14 cellular contexts compared by ENCODE assay signal in genomic region chr2:47299555-47299954, GRCh38.
DNase-seq lines count a peak whose midpoint lies in the region; ATAC-seq and TF ChIP-seq lines count a peak whose summit lies in the region.
"Had no signal": no experiment of that assay in that cellular context is flagged by ENCODE, and none has a peak within 500 bp of the region (broad histone marks: within the 10 kb centered on the region; RNA-seq: fewer than 3 reads in every experiment).

No MANE protein-coding gene starts in this region.

- no TSS peak for BruUV-seq in OCI-LY7 (replicated peaks; lab: Mats Ljungman, UMichigan)

- H3K4me1 ChIP-seq in adipocyte (ENCODE audit: control insufficient read depth, insufficient read depth, low read length), result peaks cover 49% of the 10 kb centered on the region
- peaks cover 14% of the 10 kb centered on the region for H3K4me1 ChIP-seq in OCI-LY7 (ENCODE audit: insufficient read depth, low read length, poor library complexity, severe bottlenecking)

- no peaks in the 10 kb centered on the region for H4K20me1 ChIP-seq in OCI-LY7 (ENCODE audit: insufficient read depth, low read length)
- H4K20me1 ChIP-seq: BLaER1 had no signal

- in situ Hi-C loops in ACHN (cut with HindIII; ENCODE audit: low pct_ligation_motif_present, low pct_unique_long_range_greater_than_20kb, low sequenced_read_pairs), result loop anchor here (25.0 kb wide), 1 partner anchor 137 kb away; the partner anchor contains the start of gene STPG4

- no peak overlapping the region for H3K4me3 Mint-ChIP-seq in stimulated activated effector memory CD8-positive, alpha-beta T cell treated with anti-CD3 and anti-CD28 coated beads, Interleukin-12 subunit alpha, Interleukin-12 subunit beta, amount 100 ng/mL, for 72 hours

- no peak overlapping the region for H2AFZ ChIP-seq in OCI-LY7 (ENCODE audit: low read length)

- no peak overlapping the region for H3K27ac ChIP-seq in OCI-LY7 (ENCODE audit: low read depth, low read length, poor library complexity, severe bottlenecking)
- H3K27ac ChIP-seq: BLaER1, RWPE1 had no signal

- H3K36me3 Mint-ChIP-seq in stimulated activated effector memory CD8-positive, alpha-beta T cell treated with anti-CD3 and anti-CD28 coated beads, Interleukin-12 subunit alpha, Interleukin-12 subunit beta, amount 100 ng/mL, for 72 hours, result no peaks in the 10 kb centered on the region

- no peak overlapping the region for H3K27ac Mint-ChIP-seq in stimulated activated effector memory CD8-positive, alpha-beta T cell treated with anti-CD3 and anti-CD28 coated beads, Interleukin-12 subunit alpha, Interleukin-12 subunit beta, amount 100 ng/mL, for 72 hours

- H3K27me3 ChIP-seq in adipocyte (replicated peaks; ENCODE audit: control insufficient read depth, insufficient read depth, low read length), result no peaks in the 10 kb centered on the region
- H3K27me3 ChIP-seq: BLaER1, suprapubic skin had no signal

- DNase-seq in ACHN (peak; percentile 29), HS-27A (ENCODE audit: low read depth) (peak; percentile 55), adipocyte (ENCODE audit: low read depth) (peak; percentile 35), iris pigment epithelial cell (ENCODE audit: low read depth) (peak; percentile 95), OCI-LY7 (ENCODE audit: low spot score) (no peak), NCI-H510A (lab: John Stamatoyannopoulos, UW) (no peak), DMS79 treated with DMSO at 0.1 percent for 48 hours (lab: John Stamatoyannopoulos, UW) (no peak)
- DNase-seq in stimulated activated effector memory CD8-positive, alpha-beta T cell treated with anti-CD3 and anti-CD28 coated beads, Interleukin-12 subunit alpha, Interleukin-12 subunit beta, amount 100 ng/mL, for 72 hours (ENCODE audit: low spot score in 2 of 2), result no peak
- DNase-seq: activated effector memory CD4-positive, alpha-beta T cell treated with Interleukin-2 at 50 U/mL for 16 hours; NCI-H2029; stimulated activated CD4-positive, alpha-beta T cell treated with anti-CD3 and anti-CD28 coated beads, Interleukin-2, amount 100 ng/mL, for 48 hours had no signal

- intact Hi-C loops in OCI-LY7 (cut with micrococcal nuclease; ENCODE audit: unreplicated experiment), result no loop called here

- H3K9ac ChIP-seq in adipocyte (ENCODE audit: low read length), result peak overlapping the region; percentile 52
- H3K9ac ChIP-seq: BLaER1 had no signal

- no peaks in the 10 kb centered on the region for H3K9me3 Mint-ChIP-seq in stimulated activated effector memory CD8-positive, alpha-beta T cell treated with anti-CD3 and anti-CD28 coated beads, Interleukin-12 subunit alpha, Interleukin-12 subunit beta, amount 100 ng/mL, for 72 hours

- H3K4me2 ChIP-seq in OCI-LY7 (ENCODE audit: low read length), result no peak overlapping the region

- POLR2A ChIA-PET in OCI-LY7 (lab: Charles Lee), result interaction anchor here (1.0 kb wide), 2 partner anchors 28 to 214 kb away, joined by 3 to 10 read pairs; no protein-coding TSS in a partner anchor

- peaks cover 8% of the 10 kb centered on the region for H3K4me1 Mint-ChIP-seq in stimulated activated effector memory CD8-positive, alpha-beta T cell treated with anti-CD3 and anti-CD28 coated beads, Interleukin-12 subunit alpha, Interleukin-12 subunit beta, amount 100 ng/mL, for 72 hours

- H3K4me3 ChIP-seq in adipocyte (ENCODE audit: low read length) (peak overlapping the region; percentile 12), OCI-LY7 (ENCODE audit: low read depth, low read length, poor library complexity, severe bottlenecking) (no peak overlapping the region)
- H3K4me3 ChIP-seq: BLaER1, suprapubic skin had no signal

- H3K9me3 ChIP-seq in adipocyte (ENCODE audit: control insufficient read depth, low read length), result no peaks in the 10 kb centered on the region
- H3K9me3 ChIP-seq in OCI-LY7 (ENCODE audit: low read length), result no peaks in the 10 kb centered on the region
- H3K9me3 ChIP-seq: BLaER1, suprapubic skin had no signal

- TF ChIP-seq CTCF in OCI-LY7 (conservative IDR thresholded peaks at IDR 0.05; ENCODE audit: low read length), result no peak

- CTCF ChIA-PET in OCI-LY7 (lab: Charles Lee; ENCODE audit: unreplicated experiment), result no interaction called here

- ATAC-seq in stimulated activated effector memory CD8-positive, alpha-beta T cell treated with anti-CD3 and anti-CD28 coated beads, Interleukin-12 subunit alpha, Interleukin-12 subunit beta, amount 100 ng/mL, for 72 hours, result no peak

- no peaks in the 10 kb centered on the region for H3K79me2 ChIP-seq in OCI-LY7 (ENCODE audit: insufficient read depth, low read depth, low read length)

- H3K36me3 ChIP-seq in adipocyte (ENCODE audit: control insufficient read depth, insufficient read depth, low read length, severe bottlenecking), result no peaks in the 10 kb centered on the region
- no peaks in the 10 kb centered on the region for H3K36me3 ChIP-seq in OCI-LY7 (ENCODE audit: insufficient read depth, low read length)
- H3K36me3 ChIP-seq: BLaER1, suprapubic skin had no signal

- H3K9me2 ChIP-seq in OCI-LY7 (ENCODE audit: insufficient read depth, low read length), result no peaks in the 10 kb centered on the region

Comparison
In these comparisons a context has a peak if more than half of its experiments do, and no peak if none do; other contexts are left out.
1. DNase-seq: peak in ACHN (single experiment), HS-27A (single experiment), adipocyte (single experiment) and iris pigment epithelial cell (single experiment); none in OCI-LY7 (single experiment), NCI-H510A (single experiment), DMS79 treated with DMSO at 0.1 percent for 48 hours (single experiment) and stimulated activated effector memory CD8-positive, alpha-beta T cell treated with anti-CD3 and anti-CD28 coated beads, Interleukin-12 subunit alpha, Interleukin-12 subunit beta, amount 100 ng/mL, for 72 hours (0 of 2).